ENCODE assay signal across 24 cellular contexts in the genomic region with DNA sequence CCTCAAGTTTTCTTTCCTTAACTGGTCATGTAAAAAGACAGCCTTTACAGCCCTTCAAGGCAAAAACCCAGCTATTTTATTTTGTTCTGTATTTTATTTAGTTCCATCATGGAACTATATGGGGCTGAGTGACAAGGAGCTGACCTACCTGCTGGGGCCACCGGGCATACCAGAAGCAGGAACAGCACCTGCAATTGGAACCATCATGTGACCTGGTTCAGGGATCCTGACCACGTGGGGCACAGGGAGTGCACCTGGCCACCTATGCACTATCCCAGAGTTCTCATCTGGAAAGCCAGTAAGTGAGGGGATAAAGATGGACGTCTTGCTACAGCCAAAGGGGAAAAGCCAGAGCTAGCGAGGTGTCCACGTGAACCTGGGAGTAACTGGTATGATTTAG. TPM values are rescaled to one million over a fixed set of nuclear protein-coding genes. Genes with fewer than 3 reads are reported as not detected.
"Had no signal": no experiment of that assay in that cellular context is flagged by ENCODE, and none has a peak within 500 bp of the region (broad histone marks: within the 10 kb centered on the region; RNA-seq: fewer than 3 reads in every experiment).

No MANE protein-coding gene starts in this region.

- H3K4me3 ChIP-seq: SJSA1, SK-N-MC had no signal

- H3K9me3 ChIP-seq: SJSA1 had no signal

- H3K27ac ChIP-seq: SJSA1, SK-N-MC had no signal

- H3K27me3 ChIP-seq: SJSA1 had no signal

- FAIRE-seq: RCC 7860 had no signal

- DNase-seq: IMR-90, Karpas-422, KG1, MM.1S, NCI-H1092 treated with DMSO at 0.1 percent for 48 hours, NCI-H1436, NCI-H187, NCI-H2029, NCI-H2081 treated with DMSO at 0.1 percent for 48 hours, NCI-H2171, NCI-H226, NCI-H446, NCI-H510A, NCI-H524 treated with DMSO at 0.1 percent for 48 hours, NCI-H69, NCI-H774, Right ventricle myocardium superior, RPMI8226, SIG-M5 had no signal

- H3K4me1 ChIP-seq: SJSA1 had no signal

RNA-seq across cellular contexts. Expression of a gene that starts 40.3 kb away (rescaled TPM):
- total RNA-seq: HT-29, IMR-90, M059J, Right ventricle myocardium superior, SJSA1 had no signal
- polyA plus RNA-seq: IMR-90 had no signal
